9 cellular contexts compared by ENCODE assay signal in the genomic region with DNA sequence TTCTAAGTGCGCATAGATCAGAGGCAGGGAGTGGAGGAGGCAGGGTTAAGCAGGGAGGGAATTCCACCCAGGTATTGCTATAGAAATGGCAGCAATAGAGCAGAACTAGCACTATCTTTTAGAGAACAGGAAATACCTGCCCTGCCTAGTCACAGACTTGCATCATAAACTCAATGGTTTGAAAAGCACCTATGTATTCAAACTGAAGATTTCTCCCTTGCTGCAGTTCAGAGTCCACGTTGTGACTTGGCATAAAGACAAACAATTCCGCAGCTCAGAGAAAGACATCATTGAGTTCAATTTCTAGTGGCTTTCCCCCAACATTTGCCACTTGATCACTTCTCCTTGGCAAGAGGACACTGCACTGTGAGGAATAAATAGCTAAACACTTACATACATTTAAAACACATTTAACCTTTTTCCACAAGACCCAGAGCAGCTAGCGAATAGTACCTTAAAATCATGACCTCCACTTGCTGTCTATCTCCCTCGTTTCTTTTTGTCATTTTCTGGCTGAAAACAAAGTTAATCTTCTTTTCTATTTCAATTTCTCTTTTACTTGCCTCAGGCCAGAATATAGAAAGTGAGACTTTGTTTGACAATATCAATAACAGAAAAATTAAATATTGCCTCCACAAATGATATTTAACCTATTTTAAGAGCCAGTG. TPM values are rescaled to one million over a fixed set of nuclear protein-coding genes. Genes with fewer than 3 reads are reported as not detected.
DNase-seq lines count a peak whose midpoint lies in the region; ATAC-seq lines count a peak whose summit lies in the region.
"Had no signal": no experiment of that assay in that cellular context is flagged by ENCODE, and none has a peak within 500 bp of the region (broad histone marks: within the 10 kb centered on the region; RNA-seq: fewer than 3 reads in every experiment).

No MANE protein-coding gene starts in this region.

- intact Hi-C loops in Right ventricle myocardium superior (cut with DNase I): no loop called here
- intact Hi-C loops in cardiac septum (cut with DNase I): no loop called here

- peak; percentile 53 for ATAC-seq in Right ventricle myocardium superior (ENCODE audit: poor library complexity)
- peak; percentile 70 for ATAC-seq in HG03432 (IDR thresholded peaks at IDR 0.05; ENCODE audit: unreplicated experiment)

- DNase-seq in Right ventricle myocardium superior (no peak), cardiac septum (ENCODE audit: low spot score) (no peak), caudate nucleus (lab: John Stamatoyannopoulos, UW) (peak in 3 of 61 donors; percentile 2 to 19 (median 14)), pons (ENCODE audit: low spot score) (peak; percentile 76), AG08395 (ENCODE audit: low spot score) (no peak), GOT3 (lab: John Stamatoyannopoulos, UW) (no peak), NCI-H128 (lab: John Stamatoyannopoulos, UW; ENCODE audit: unreplicated experiment) (no peak)
- DNase-seq: naive B cell had no signal

- peak overlapping the region; percentile 61 for H3K27ac ChIP-seq in caudate nucleus (ENCODE audit: low read depth, low read length)

RNA-seq across cellular contexts. Expression of a gene that starts 42.4 kb away (rescaled TPM):
- total RNA-seq in Right ventricle myocardium superior (0.08 TPM), cardiac septum (0.19 TPM)
